8 cellular contexts compared by ENCODE assay signal in genomic region chr12:3200032-3200617, GRCh38.
DNase-seq lines count a peak whose midpoint lies in the region; ATAC-seq and TF ChIP-seq lines count a peak whose summit lies in the region.

No MANE protein-coding gene starts in this region.

- H3K9me3 Mint-ChIP-seq in type B pancreatic cell, result no peaks in the 10 kb centered on the region
- H3K9me3 Mint-ChIP-seq in natural killer cell, result no peaks in the 10 kb centered on the region

- H3K27me3 Mint-ChIP-seq in type B pancreatic cell, result peaks cover 62% of the 10 kb centered on the region
- H3K27me3 Mint-ChIP-seq in natural killer cell (ENCODE audit: low read depth in 2 of 2), result peaks cover 26 to 31% of the 10 kb centered on the region in 2 donors

- peak overlapping the region; percentile 95 for H3K4me3 Mint-ChIP-seq in type B pancreatic cell
- H3K4me3 Mint-ChIP-seq in natural killer cell, result no peak overlapping the region

- H3K36me3 Mint-ChIP-seq in type B pancreatic cell (peaks cover 6% of the 10 kb centered on the region), natural killer cell (no peaks in the 10 kb centered on the region)

- TF ChIP-seq CTCF in type B pancreatic cell (conservative IDR thresholded peaks at IDR 0.05), result peak; percentile 1
- TF ChIP-seq CTCF in natural killer cell (IDR thresholded peaks at IDR 0.05), result no peak

- peaks cover 25% of the 10 kb centered on the region for H3K4me1 Mint-ChIP-seq in type B pancreatic cell (ENCODE audit: unreplicated experiment)
- no peaks in the 10 kb centered on the region for H3K4me1 Mint-ChIP-seq in natural killer cell

- ATAC-seq in GM21529 (IDR thresholded peaks at IDR 0.05; ENCODE audit: unreplicated experiment), result no peak
- ATAC-seq in natural killer cell, result no peak

- peak overlapping the region; percentile 43 for H3K27ac Mint-ChIP-seq in type B pancreatic cell
- H3K27ac Mint-ChIP-seq in natural killer cell, result no peak overlapping the region

- intact Hi-C loops in natural killer cell (cut with micrococcal nuclease), result no loop called here

- peak; percentile 50 for DNase-seq in EL
- DNase-seq in NCI-H748 (lab: John Stamatoyannopoulos, UW; ENCODE audit: unreplicated experiment), result peak; percentile 55
- DNase-seq in ecto neural progenitor cell (ENCODE audit: low spot score), result peak; percentile 98
- DNase-seq in medulla oblongata (ENCODE audit: extremely low spot score), result peak; percentile 5
- peak; percentile 85 for DNase-seq in type B pancreatic cell (ENCODE audit: extremely low spot score, unreplicated experiment)
- no peak for DNase-seq in SW 1271 (lab: John Stamatoyannopoulos, UW)
- DNase-seq in natural killer cell, result no peak

Comparison
In these comparisons a context has a peak if more than half of its experiments do, and no peak if none do; other contexts are left out.
1. DNase-seq: peak in EL (single experiment), NCI-H748 (single experiment), ecto neural progenitor cell (single experiment), medulla oblongata (single experiment) and type B pancreatic cell (single experiment); none in SW 1271 (0 of 2) and natural killer cell (single experiment).